ENCODE assay signal across 8 cellular contexts in the genomic region with DNA sequence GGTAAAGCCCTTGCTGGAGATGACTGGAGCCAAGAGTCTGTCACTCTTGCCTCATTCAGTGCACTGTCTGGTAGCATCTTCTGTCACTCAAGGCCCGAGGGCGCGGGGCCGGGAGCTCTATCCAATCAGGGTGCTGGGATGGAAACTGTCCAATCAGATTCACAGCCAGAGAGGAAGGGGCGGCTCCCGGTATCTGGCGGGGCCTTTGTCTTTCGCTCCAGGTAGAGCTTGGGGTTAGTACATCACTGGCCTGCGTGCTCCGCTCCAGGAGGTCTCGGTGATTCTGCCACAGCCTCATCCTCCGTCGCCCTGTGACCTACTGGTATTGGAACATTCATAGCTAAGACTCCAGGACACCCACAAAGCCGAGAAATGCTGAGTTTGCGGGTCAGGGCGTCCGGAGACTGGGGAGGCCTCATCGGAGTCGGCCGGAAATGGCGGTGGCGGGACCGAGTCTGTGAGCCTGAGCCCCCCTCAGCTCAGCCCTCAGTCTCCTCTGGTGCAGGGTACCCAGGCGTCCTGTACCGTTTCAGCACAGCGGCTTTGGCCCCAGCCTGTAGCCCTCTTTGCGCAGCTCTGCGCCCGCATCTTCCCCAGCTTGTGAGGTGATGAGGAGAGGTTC.
DNase-seq lines count a peak whose midpoint lies in the region; ATAC-seq lines count a peak whose summit lies in the region.

No MANE protein-coding gene starts in this region.

- peaks cover 5% of the 10 kb centered on the region for H3K36me3 Mint-ChIP-seq in effector memory CD8-positive, alpha-beta T cell (ENCODE audit: insufficient read depth)

- H3K4me3 Mint-ChIP-seq in effector memory CD8-positive, alpha-beta T cell: peak overlapping the region; percentile 86 to 90

- peaks cover 4 to 6% of the 10 kb centered on the region in 2 donors for H3K4me1 Mint-ChIP-seq in effector memory CD8-positive, alpha-beta T cell (ENCODE audit: low read depth in 2 of 2)

- H3K27ac Mint-ChIP-seq in effector memory CD8-positive, alpha-beta T cell: peak overlapping the region; percentile 42 to 81

- DNase-seq in NCI-H345 treated with DMSO at 0.1 percent for 48 hours (lab: John Stamatoyannopoulos, UW; ENCODE audit: unreplicated experiment): peak; percentile 47
- DNase-seq in activated CD8-positive, alpha-beta memory T cell treated with anti-CD3 and anti-CD28 coated beads for 1 hour (ENCODE audit: extremely low read depth in 1 of 2, low read depth in 1 of 2): peak; percentile 59 to 62
- DNase-seq in effector memory CD8-positive, alpha-beta T cell: peak; percentile 83 to 86 (median 83)
- DNase-seq in medulla oblongata (ENCODE audit: extremely low spot score): peak; percentile 97
- DNase-seq in stimulated activated CD4-positive, alpha-beta T cell treated with anti-CD3 and anti-CD28 coated beads, TNF-alpha, amount 100 ng/mL, for 4 hours (ENCODE audit: low read depth in 3 of 3): peak; percentile 67 to 75 (median 73)
- no peak for DNase-seq in HCEC 1CT

- ATAC-seq in GM18499 (IDR thresholded peaks at IDR 0.05; ENCODE audit: insufficient read depth, unreplicated experiment) (peak; percentile 89), HG02970 (IDR thresholded peaks at IDR 0.05; ENCODE audit: low FRiP score, unreplicated experiment) (peak; percentile 99)
- peak; percentile 100 for ATAC-seq in effector memory CD8-positive, alpha-beta T cell (replicated peaks)

- no peaks in the 10 kb centered on the region for H3K27me3 Mint-ChIP-seq in effector memory CD8-positive, alpha-beta T cell

- no peaks in the 10 kb centered on the region for H3K9me3 Mint-ChIP-seq in effector memory CD8-positive, alpha-beta T cell
